12 cellular contexts compared by ENCODE assay signal in the genomic region with DNA sequence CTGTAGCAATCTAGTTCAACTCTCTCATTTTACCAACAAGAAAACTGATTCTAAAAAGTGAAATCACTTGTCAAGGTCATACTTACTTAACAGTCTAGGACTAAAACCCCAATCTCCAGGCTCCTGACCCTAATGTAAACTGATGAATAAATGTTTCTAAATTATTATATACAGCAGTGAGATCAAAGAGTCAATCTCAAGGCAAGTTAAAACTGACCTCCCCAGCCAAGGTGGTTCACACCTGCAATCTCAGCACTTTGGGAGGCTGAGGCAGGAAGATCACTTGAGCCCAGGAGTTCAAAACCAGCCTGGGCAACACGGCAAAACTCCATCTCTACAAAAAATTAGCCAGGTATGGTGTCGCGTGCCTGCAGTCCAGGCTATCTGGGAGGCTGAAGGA. TPM values are rescaled to one million over a fixed set of nuclear protein-coding genes. Genes with fewer than 3 reads are reported as not detected.
DNase-seq lines count a peak whose midpoint lies in the region; ATAC-seq and TF ChIP-seq lines count a peak whose summit lies in the region.
"Had no signal": no experiment of that assay in that cellular context is flagged by ENCODE, and none has a peak within 500 bp of the region (broad histone marks: within the 10 kb centered on the region; RNA-seq: fewer than 3 reads in every experiment).

No MANE protein-coding gene starts in this region.

- H3K4me1 ChIP-seq in transverse colon = peaks cover 15 to 38% (median 21%) of the 10 kb centered on the region in 4 donors
- peaks cover 0 to 11% of the 10 kb centered on the region in 2 donors for H3K4me1 ChIP-seq in right atrium auricular region

- no peaks in the 10 kb centered on the region for H3K27me3 Mint-ChIP-seq in activated naive CD8-positive, alpha-beta T cell
- H3K27me3 Mint-ChIP-seq in activated naive CD8-positive, alpha-beta T cell treated with anti-CD3 and anti-CD28 coated beads, Interleukin-2, amount 50 U/mL, for 24 hours = no peaks in the 10 kb centered on the region
- H3K27me3 Mint-ChIP-seq in activated naive CD8-positive, alpha-beta T cell treated with anti-CD3 and anti-CD28 coated beads for 36 hours = no peaks in the 10 kb centered on the region
- H3K27me3 Mint-ChIP-seq in mesothelial cell of epicardium (ENCODE audit: low read depth) = no peaks in the 10 kb centered on the region
- no peaks in the 10 kb centered on the region for H3K27me3 Mint-ChIP-seq in nephron progenitor cell (ENCODE audit: low read depth, poor library complexity)

- peak overlapping the region; percentile 22 for H3K27ac Mint-ChIP-seq in activated naive CD8-positive, alpha-beta T cell
- no peak overlapping the region for H3K27ac Mint-ChIP-seq in activated naive CD8-positive, alpha-beta T cell treated with anti-CD3 and anti-CD28 coated beads, Interleukin-2, amount 50 U/mL, for 24 hours
- peak overlapping the region; percentile 11 for H3K27ac Mint-ChIP-seq in activated naive CD8-positive, alpha-beta T cell treated with anti-CD3 and anti-CD28 coated beads for 36 hours
- peak overlapping the region; percentile 74 for H3K27ac Mint-ChIP-seq in mesothelial cell of epicardium
- no peak overlapping the region for H3K27ac Mint-ChIP-seq in nephron progenitor cell

- H3K9me3 ChIP-seq in transverse colon = no peaks in the 10 kb centered on the region
- no peaks in the 10 kb centered on the region for H3K9me3 ChIP-seq in right atrium auricular region
- H3K9me3 ChIP-seq: SK-N-SH had no signal

- H3K4me3 ChIP-seq in transverse colon = no peak overlapping the region
- H3K4me3 ChIP-seq in right atrium auricular region = no peak overlapping the region

- H3K27ac ChIP-seq in transverse colon (peak overlapping the region; percentile 28 to 92 (median 64)), right atrium auricular region (peak overlapping the region in 1 of 2 donors; percentile 44)
- H3K27ac ChIP-seq: WERI-Rb-1 had no signal

- intact Hi-C loops in transverse colon (cut with DNase I; ENCODE audit: low total_unique reads) = no loop called here

- in situ Hi-C loops in transverse colon (cut with MboI; ENCODE audit: low pct_ligation_motif_present in 1 of 4, low pct_unique_long_range_greater_than_20kb in 1 of 4, low sequenced_read_pairs in 3 of 4) = loop anchor here in 1 of 4 donors (10.0 kb wide), 1 partner anchor 68 kb away; no protein-coding TSS in a partner anchor

- H3K36me3 ChIP-seq in transverse colon = no peaks in the 10 kb centered on the region
- no peaks in the 10 kb centered on the region for H3K36me3 ChIP-seq in right atrium auricular region
- H3K36me3 ChIP-seq: WERI-Rb-1 had no signal

- WGBS in transverse colon (ENCODE audit: low coverage in 1 of 2), 2 donors = 80 to 97% methylated on average over 1 to 3 of the region's 3 CpGs

- TF ChIP-seq POLR2A in transverse colon (IDR thresholded peaks at IDR 0.05) = no peak

- no peak for TF ChIP-seq CTCF in mesothelial cell of epicardium (IDR thresholded peaks at IDR 0.05; ENCODE audit: unreplicated experiment)
- TF ChIP-seq CTCF in transverse colon (IDR thresholded peaks at IDR 0.05) = no peak
- no peak for TF ChIP-seq CTCF in nephron progenitor cell (IDR thresholded peaks at IDR 0.05)
- no peak for TF ChIP-seq CTCF in right atrium auricular region (IDR thresholded peaks at IDR 0.05)

- H3K36me3 Mint-ChIP-seq in activated naive CD8-positive, alpha-beta T cell = peaks cover 7% of the 10 kb centered on the region
- peaks cover 6% of the 10 kb centered on the region for H3K36me3 Mint-ChIP-seq in activated naive CD8-positive, alpha-beta T cell treated with anti-CD3 and anti-CD28 coated beads, Interleukin-2, amount 50 U/mL, for 24 hours (ENCODE audit: low read depth)
- H3K36me3 Mint-ChIP-seq in activated naive CD8-positive, alpha-beta T cell treated with anti-CD3 and anti-CD28 coated beads for 36 hours = peaks cover 9% of the 10 kb centered on the region
- peaks cover 15% of the 10 kb centered on the region for H3K36me3 Mint-ChIP-seq in mesothelial cell of epicardium
- peaks cover 25% of the 10 kb centered on the region for H3K36me3 Mint-ChIP-seq in nephron progenitor cell (ENCODE audit: low read depth)

- H3K4me3 Mint-ChIP-seq in activated naive CD8-positive, alpha-beta T cell = no peak overlapping the region
- H3K4me3 Mint-ChIP-seq in activated naive CD8-positive, alpha-beta T cell treated with anti-CD3 and anti-CD28 coated beads, Interleukin-2, amount 50 U/mL, for 24 hours = no peak overlapping the region
- H3K4me3 Mint-ChIP-seq in activated naive CD8-positive, alpha-beta T cell treated with anti-CD3 and anti-CD28 coated beads for 36 hours = no peak overlapping the region
- H3K4me3 Mint-ChIP-seq in mesothelial cell of epicardium = no peak overlapping the region
- H3K4me3 Mint-ChIP-seq in nephron progenitor cell = no peak overlapping the region

- H3K9me3 Mint-ChIP-seq in activated naive CD8-positive, alpha-beta T cell (ENCODE audit: low read depth) = no peaks in the 10 kb centered on the region
- H3K9me3 Mint-ChIP-seq in activated naive CD8-positive, alpha-beta T cell treated with anti-CD3 and anti-CD28 coated beads, Interleukin-2, amount 50 U/mL, for 24 hours = no peaks in the 10 kb centered on the region
- no peaks in the 10 kb centered on the region for H3K9me3 Mint-ChIP-seq in activated naive CD8-positive, alpha-beta T cell treated with anti-CD3 and anti-CD28 coated beads for 36 hours
- no peaks in the 10 kb centered on the region for H3K9me3 Mint-ChIP-seq in mesothelial cell of epicardium
- H3K9me3 Mint-ChIP-seq in nephron progenitor cell = peaks cover 12% of the 10 kb centered on the region

- H3K27me3 ChIP-seq in transverse colon (no peaks in the 10 kb centered on the region), right atrium auricular region (no peaks in the 10 kb centered on the region)

- no peak for DNase-seq in activated naive CD8-positive, alpha-beta T cell treated with anti-CD3 and anti-CD28 coated beads, Interleukin-2, amount 50 U/mL, for 24 hours
- DNase-seq in activated naive CD8-positive, alpha-beta T cell treated with anti-CD3 and anti-CD28 coated beads for 36 hours = no peak
- DNase-seq in mesothelial cell of epicardium (ENCODE audit: low spot score in 2 of 2, unreplicated experiment in 2 of 2) = no peak
- no peak for DNase-seq in transverse colon
- DNase-seq in 8988T = no peak
- DNase-seq in nephron progenitor cell = no peak
- DNase-seq in right atrium auricular region (ENCODE audit: low spot score) = no peak
- DNase-seq: NCI-H1417, NCI-H524, SK-N-SH, WERI-Rb-1 had no signal

- H3K4me1 Mint-ChIP-seq in activated naive CD8-positive, alpha-beta T cell (ENCODE audit: low read depth) = peaks cover 18% of the 10 kb centered on the region
- peaks cover 19% of the 10 kb centered on the region for H3K4me1 Mint-ChIP-seq in activated naive CD8-positive, alpha-beta T cell treated with anti-CD3 and anti-CD28 coated beads, Interleukin-2, amount 50 U/mL, for 24 hours
- peaks cover 18% of the 10 kb centered on the region for H3K4me1 Mint-ChIP-seq in activated naive CD8-positive, alpha-beta T cell treated with anti-CD3 and anti-CD28 coated beads for 36 hours
- H3K4me1 Mint-ChIP-seq in mesothelial cell of epicardium = peaks cover 16% of the 10 kb centered on the region
- peaks cover 21% of the 10 kb centered on the region for H3K4me1 Mint-ChIP-seq in nephron progenitor cell

- ATAC-seq in activated naive CD8-positive, alpha-beta T cell treated with anti-CD3 and anti-CD28 coated beads, Interleukin-2, amount 50 U/mL, for 24 hours = no peak

- no peak for TF ChIP-seq EP300 in transverse colon (IDR thresholded peaks at IDR 0.05; ENCODE audit: low read depth)

RNA-seq across cellular contexts. Expression of a gene that starts 15.3 kb away (rescaled TPM):
- 10 to 100 TPM; 32.4 to 33.9 TPM for total RNA-seq in activated naive CD8-positive, alpha-beta T cell treated with anti-CD3 and anti-CD28 coated beads for 36 hours
- total RNA-seq in mesothelial cell of epicardium = 58.9 to 65.2 TPM (median 61.9 TPM) in 3 replicates
- total RNA-seq in transverse colon = 100 to 1,000 TPM in 1 of 4 donors, 10 to 100 TPM in 3; 49.2 to 111 (median 88.6) TPM
- 100 to 1,000 TPM in 1 of 2 donors, 10 to 100 TPM in 1; 91.5 to 153 TPM for total RNA-seq in right atrium auricular region

Comparison
In these comparisons a context has a peak if more than half of its experiments do, and no peak if none do; other contexts are left out.
1. H3K27ac Mint-ChIP-seq: peak in activated naive CD8-positive, alpha-beta T cell (single experiment), activated naive CD8-positive, alpha-beta T cell treated with anti-CD3 and anti-CD28 coated beads for 36 hours (single experiment) and mesothelial cell of epicardium (single experiment); none in activated naive CD8-positive, alpha-beta T cell treated with anti-CD3 and anti-CD28 coated beads, Interleukin-2, amount 50 U/mL, for 24 hours (single experiment) and nephron progenitor cell (single experiment).